Comparison of ENCODE assay signal across 27 cellular contexts in the genomic region with DNA sequence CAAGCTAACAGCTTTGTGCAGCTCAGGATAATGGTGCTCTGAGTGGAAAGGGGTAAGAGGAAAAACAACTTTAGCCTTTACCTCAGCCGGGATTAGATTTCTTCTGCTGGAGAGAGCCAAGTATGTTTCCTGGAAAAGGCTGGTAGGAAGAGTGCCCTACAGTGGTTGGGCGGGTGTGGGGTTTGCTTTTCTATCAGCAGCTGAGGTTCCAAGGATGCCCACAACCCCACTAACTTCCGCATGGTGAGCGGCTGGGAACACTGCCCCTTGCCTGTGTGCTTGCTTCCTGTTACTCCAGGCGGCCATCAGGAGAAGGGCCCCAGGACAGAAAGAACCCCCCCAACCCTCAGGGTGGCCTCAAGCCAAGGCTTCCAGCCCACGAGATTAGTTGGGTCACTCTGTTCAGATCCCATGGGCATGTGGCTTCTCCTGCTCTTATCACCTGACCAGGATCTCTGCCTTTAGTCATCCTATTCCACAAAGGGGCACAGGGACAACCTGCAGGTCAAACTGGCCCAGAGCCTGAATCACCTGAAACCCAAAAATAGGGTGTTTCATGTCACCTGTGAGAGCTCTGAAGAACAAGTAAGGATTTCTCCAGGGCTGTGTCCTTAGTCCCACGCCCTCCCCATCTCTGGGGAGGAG. TPM values are rescaled to one million over a fixed set of nuclear protein-coding genes. Genes with fewer than 3 reads are reported as not detected.
"Had no signal": no experiment of that assay in that cellular context is flagged by ENCODE, and none has a peak within 500 bp of the region (broad histone marks: within the 10 kb centered on the region; RNA-seq: fewer than 3 reads in every experiment).

No MANE protein-coding gene starts in this region.

- H3K4me3 Mint-ChIP-seq: activated B cell treated with CpG ODN at 0.5 μM for 24 hours; activated CD4-positive, alpha-beta memory T cell treated with anti-CD3 and anti-CD28 coated beads for 36 hours; activated CD4-positive, alpha-beta T cell treated with anti-CD3 and anti-CD28 coated beads, Interleukin-2, amount 10 ng/mL, durations not matched to agents 7 days and 5 days; activated naive CD4-positive, alpha-beta T cell treated with anti-CD3 and anti-CD28 coated beads, Interleukin-2, amount 10 ng/mL, durations not matched to agents 7 days and 5 days; activated naive CD8-positive, alpha-beta T cell treated with anti-CD3 and anti-CD28 coated beads, Interleukin-2, amount 10 ng/mL, durations not matched to agents 7 days and 5 days; activated T-cell treated with anti-CD3 and anti-CD28 coated beads, Interleukin-2, amount 50 U/mL, for 72 hours had no signal

- DNase-seq: activated B cell treated with CpG ODN at 0.5 μM for 24 hours; activated CD4-positive, alpha-beta memory T cell treated with anti-CD3 and anti-CD28 coated beads for 36 hours; activated CD4-positive, alpha-beta T cell treated with anti-CD3 and anti-CD28 coated beads for 1 hour; activated CD4-positive, alpha-beta T cell treated with anti-CD3 and anti-CD28 coated beads, Interleukin-2, amount 10 ng/mL, durations not matched to agents 7 days and 5 days; activated CD8-positive, alpha-beta memory T cell treated with anti-CD3 and anti-CD28 coated beads for 24 hours; activated gamma-delta T cell treated with Interleukin-2 at 50 U/mL for 16 hours; activated naive CD4-positive, alpha-beta T cell treated with anti-CD3 and anti-CD28 coated beads, Interleukin-2, amount 10 ng/mL, durations not matched to agents 7 days and 5 days; activated naive CD8-positive, alpha-beta T cell treated with anti-CD3 and anti-CD28 coated beads, Interleukin-2, amount 10 ng/mL, durations not matched to agents 7 days and 5 days; activated T-cell treated with anti-CD3 and anti-CD28 coated beads, Interleukin-2, amount 50 U/mL, for 72 hours; adrenal gland; central memory CD4-positive, alpha-beta T cell; Karpas-422; MM.1S; NCI-H1105; NCI-H1436 treated with DMSO at 0.1 percent for 48 hours; NCI-H187; NCI-H2081; NCI-H510A treated with DMSO at 0.1 percent for 48 hours; NCI-H69; PC-3; SIG-M5; T-helper 2 cell; T1000 had no signal

- H3K27me3 Mint-ChIP-seq: activated B cell treated with CpG ODN at 0.5 μM for 24 hours; activated CD4-positive, alpha-beta memory T cell treated with anti-CD3 and anti-CD28 coated beads for 36 hours; activated CD4-positive, alpha-beta T cell treated with anti-CD3 and anti-CD28 coated beads, Interleukin-2, amount 10 ng/mL, durations not matched to agents 7 days and 5 days; activated naive CD4-positive, alpha-beta T cell treated with anti-CD3 and anti-CD28 coated beads, Interleukin-2, amount 10 ng/mL, durations not matched to agents 7 days and 5 days; activated naive CD8-positive, alpha-beta T cell treated with anti-CD3 and anti-CD28 coated beads, Interleukin-2, amount 10 ng/mL, durations not matched to agents 7 days and 5 days had no signal

- H3K4me3 ChIP-seq: adrenal gland, K562 had no signal

- H3K4me1 Mint-ChIP-seq: activated CD4-positive, alpha-beta T cell treated with anti-CD3 and anti-CD28 coated beads, Interleukin-2, amount 10 ng/mL, durations not matched to agents 7 days and 5 days; activated naive CD4-positive, alpha-beta T cell treated with anti-CD3 and anti-CD28 coated beads, Interleukin-2, amount 10 ng/mL, durations not matched to agents 7 days and 5 days had no signal

- H3K27ac ChIP-seq: adrenal gland had no signal

- H3K27me3 ChIP-seq: adrenal gland had no signal

- H3K9me3 Mint-ChIP-seq: activated B cell treated with CpG ODN at 0.5 μM for 24 hours; activated CD4-positive, alpha-beta memory T cell treated with anti-CD3 and anti-CD28 coated beads for 36 hours; activated CD4-positive, alpha-beta T cell treated with anti-CD3 and anti-CD28 coated beads, Interleukin-2, amount 10 ng/mL, durations not matched to agents 7 days and 5 days; activated naive CD4-positive, alpha-beta T cell treated with anti-CD3 and anti-CD28 coated beads, Interleukin-2, amount 10 ng/mL, durations not matched to agents 7 days and 5 days; activated naive CD8-positive, alpha-beta T cell treated with anti-CD3 and anti-CD28 coated beads, Interleukin-2, amount 10 ng/mL, durations not matched to agents 7 days and 5 days; activated T-cell treated with anti-CD3 and anti-CD28 coated beads, Interleukin-2, amount 50 U/mL, for 72 hours; activated T-helper 2 cell treated with anti-CD3 and anti-CD28 coated beads, Interferon-gamma antibody, Interleukin-2, Interleukin-4, amounts not matched to agents 10 μg/mL and 5 μg/mL and 100 μg/mL, durations not matched to agents 14 hours and 24 hours and 36 hours had no signal

- H3K9me3 ChIP-seq: adrenal gland had no signal

- H3K27ac Mint-ChIP-seq: activated B cell treated with CpG ODN at 0.5 μM for 24 hours; activated CD4-positive, alpha-beta memory T cell treated with anti-CD3 and anti-CD28 coated beads for 36 hours; activated CD4-positive, alpha-beta T cell treated with anti-CD3 and anti-CD28 coated beads, Interleukin-2, amount 10 ng/mL, durations not matched to agents 7 days and 5 days; activated naive CD4-positive, alpha-beta T cell treated with anti-CD3 and anti-CD28 coated beads, Interleukin-2, amount 10 ng/mL, durations not matched to agents 7 days and 5 days; activated naive CD8-positive, alpha-beta T cell treated with anti-CD3 and anti-CD28 coated beads, Interleukin-2, amount 10 ng/mL, durations not matched to agents 7 days and 5 days; activated T-cell treated with anti-CD3 and anti-CD28 coated beads, Interleukin-2, amount 50 U/mL, for 72 hours; activated T-helper 2 cell treated with anti-CD3 and anti-CD28 coated beads, Interferon-gamma antibody, Interleukin-2, Interleukin-4, amounts not matched to agents 10 μg/mL and 5 μg/mL and 100 μg/mL, durations not matched to agents 14 hours and 24 hours and 36 hours had no signal

- FAIRE-seq: K562, RCC 7860, TTC549 had no signal

RNA-seq across cellular contexts. Expression of gene RSPH9, which starts 32.2 kb away (rescaled TPM):
- total RNA-seq: activated B cell treated with CpG ODN at 0.5 μM for 24 hours; activated CD4-positive, alpha-beta memory T cell treated with anti-CD3 and anti-CD28 coated beads for 36 hours; activated CD4-positive, alpha-beta T cell treated with anti-CD3 and anti-CD28 coated beads, Interleukin-2, amount 10 ng/mL, durations not matched to agents 7 days and 5 days; activated naive CD8-positive, alpha-beta T cell treated with anti-CD3 and anti-CD28 coated beads, Interleukin-2, amount 10 ng/mL, durations not matched to agents 7 days and 5 days; activated T-helper 2 cell treated with anti-CD3 and anti-CD28 coated beads, Interferon-gamma antibody, Interleukin-2, Interleukin-4, amounts not matched to agents 10 μg/mL and 5 μg/mL and 100 μg/mL, durations not matched to agents 14 hours and 24 hours and 36 hours; PC-3 had no signal
